20 cellular contexts compared by ENCODE assay signal in the genomic region with DNA sequence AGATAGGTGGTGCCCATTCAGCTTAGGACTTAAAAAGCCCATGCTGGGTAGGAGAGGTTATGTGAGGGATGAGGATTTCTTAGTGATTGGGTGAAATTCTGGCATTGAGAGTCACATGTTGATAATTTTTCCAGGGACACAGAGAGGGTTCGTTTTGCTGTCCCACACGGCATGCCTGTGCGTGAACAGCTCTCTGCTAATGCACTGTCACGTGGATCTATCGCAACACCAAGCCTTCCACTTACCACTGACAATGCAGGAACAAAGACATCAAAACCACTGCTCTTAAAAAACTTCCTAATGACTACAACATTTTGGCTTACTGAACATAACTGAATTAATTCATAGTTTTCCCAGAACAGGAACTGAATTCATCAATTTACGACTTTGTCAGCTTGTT.
DNase-seq lines count a peak whose midpoint lies in the region; ATAC-seq and TF ChIP-seq lines count a peak whose summit lies in the region.
"Had no signal": no experiment of that assay in that cellular context is flagged by ENCODE, and none has a peak within 500 bp of the region (broad histone marks: within the 10 kb centered on the region; RNA-seq: fewer than 3 reads in every experiment).

No MANE protein-coding gene starts in this region.

- TF ChIP-seq POLR2A in ovary (IDR thresholded peaks at IDR 0.05) = no peak

- H3K27me3 Mint-ChIP-seq in T-helper 17 cell = no peaks in the 10 kb centered on the region
- H3K27me3 Mint-ChIP-seq: activated naive CD4-positive, alpha-beta T cell treated with anti-CD3 and anti-CD28 coated beads, Interleukin-2, amount 50 U/mL, for 24 hours had no signal

- no peak for TF ChIP-seq CTCF in HL-60 (IDR thresholded peaks at IDR 0.05; ENCODE audit: insufficient read depth, low read length)
- no peak for TF ChIP-seq CTCF in foreskin fibroblast (IDR thresholded peaks at IDR 0.05; ENCODE audit: low read depth, low read length)
- TF ChIP-seq CTCF in ovary (IDR thresholded peaks at IDR 0.05) = no peak

- H3K27ac Mint-ChIP-seq in T-helper 17 cell = no peak overlapping the region
- H3K27ac Mint-ChIP-seq: activated naive CD4-positive, alpha-beta T cell treated with anti-CD3 and anti-CD28 coated beads, Interleukin-2, amount 50 U/mL, for 24 hours had no signal

- CTCF ChIA-PET in HEK293T (lab: Yijun Ruan, JAX) = interaction anchor here (0.7 kb wide), 1 partner anchor 78 kb away, joined by 3 read pairs; no protein-coding TSS in a partner anchor

- H3K4me3 ChIP-seq in HL-60 (replicated peaks; ENCODE audit: insufficient read depth, low read length) (no peak overlapping the region), foreskin fibroblast (ENCODE audit: low read depth in 1 of 2, low read length in 2 of 2) (no peak overlapping the region), ovary (no peak overlapping the region)
- H3K4me3 ChIP-seq: cardiac muscle cell, heart right ventricle, Peyer's patch, psoas muscle, SJSA1 had no signal

- peak; percentile 29 for ATAC-seq in T-helper 17 cell
- ATAC-seq in GM18861 (IDR thresholded peaks at IDR 0.05; ENCODE audit: unreplicated experiment) = no peak
- ATAC-seq: heart right ventricle, psoas muscle had no signal

- H3K9me3 ChIP-seq in T-helper 17 cell (ENCODE audit: control insufficient read depth, low read length, poor library complexity, severe bottlenecking) (no peaks in the 10 kb centered on the region), ovary (no peaks in the 10 kb centered on the region)
- H3K9me3 ChIP-seq: heart right ventricle, Peyer's patch, psoas muscle, SJSA1 had no signal

- no peak overlapping the region for H3K4me3 Mint-ChIP-seq in T-helper 17 cell
- H3K4me3 Mint-ChIP-seq: activated naive CD4-positive, alpha-beta T cell treated with anti-CD3 and anti-CD28 coated beads, Interleukin-2, amount 50 U/mL, for 24 hours had no signal

- intact Hi-C loops in ovary (cut with DNase I) = no loop called here

- no peaks in the 10 kb centered on the region for H3K4me1 ChIP-seq in ovary (ENCODE audit: insufficient read depth)
- H3K4me1 ChIP-seq: psoas muscle had no signal

- 89 to 91% (median 90%) methylated on average over 6 of the region's 6 CpGs for WGBS in ovary, 3 donors

- no peaks in the 10 kb centered on the region for H3K36me3 ChIP-seq in ovary
- H3K36me3 ChIP-seq: cardiac muscle cell, heart right ventricle, Peyer's patch, SJSA1 had no signal

- H3K36me3 Mint-ChIP-seq in T-helper 17 cell (ENCODE audit: low read depth) = no peaks in the 10 kb centered on the region
- H3K36me3 Mint-ChIP-seq: activated naive CD4-positive, alpha-beta T cell treated with anti-CD3 and anti-CD28 coated beads, Interleukin-2, amount 50 U/mL, for 24 hours had no signal

- H3K4me1 Mint-ChIP-seq in T-helper 17 cell = peaks cover 27% of the 10 kb centered on the region

- no peak for TF ChIP-seq EP300 in ovary (IDR thresholded peaks at IDR 0.05)

- DNase-seq in AML-193 (lab: John Stamatoyannopoulos, UW) (peak; percentile 36 to 63), HL-60 (ENCODE audit: low read depth in 1 of 2, low spot score in 1 of 2) (peak; percentile 49 to 69), T-helper 17 cell (no peak), foreskin fibroblast (peak; percentile 39 to 68), HEK293T (ENCODE audit: extremely low spot score) (no peak), GOT3 (lab: John Stamatoyannopoulos, UW) (no peak), ovary (no peak)
- DNase-seq: aorta; cortex of kidney; heart right ventricle; KG1; NCI-H187; NCI-H2227 treated with DMSO at 0.1 percent for 48 hours; Peyer's patch; psoas muscle; stimulated activated CD8-positive, alpha-beta memory T cell treated with anti-CD3 and anti-CD28 coated beads, Interleukin-4, amount 100 ng/mL, for 48 hours had no signal

- POLR2A ChIA-PET in HEK293T (lab: Yijun Ruan, JAX) = no interaction called here

- peak overlapping the region; percentile 14 for H3K27ac ChIP-seq in HL-60 (replicated peaks)
- no peak overlapping the region for H3K27ac ChIP-seq in ovary
- H3K27ac ChIP-seq: cardiac muscle cell, heart right ventricle, Peyer's patch, psoas muscle, SJSA1 had no signal

- H3K27me3 ChIP-seq in HL-60 (ENCODE audit: insufficient read depth, poor library complexity, severe bottlenecking) (no peaks in the 10 kb centered on the region), ovary (no peaks in the 10 kb centered on the region)
- H3K27me3 ChIP-seq: cardiac muscle cell, heart right ventricle, Peyer's patch, SJSA1 had no signal

TF ChIP-seq in HEK293T, 16 proteins besides CTCF, POLR2A, EP300 and RAD21:
- TF ChIP-seq ELF4 (IDR thresholded peaks at IDR 0.05) (no peak), TARDBP (IDR thresholded peaks at IDR 0.05) (no peak), SUZ12 (IDR thresholded peaks at IDR 0.05) (no peak), ARNT (IDR thresholded peaks at IDR 0.05) (no peak), FOXM1 (IDR thresholded peaks at IDR 0.05; ENCODE audit: borderline replicate concordance) (no peak), BHLHE40 (IDR thresholded peaks at IDR 0.05; ENCODE audit: borderline replicate concordance) (no peak), CTBP1 (IDR thresholded peaks at IDR 0.05; ENCODE audit: borderline replicate concordance) (no peak), ZNF384 (IDR thresholded peaks at IDR 0.05) (no peak), NFRKB (IDR thresholded peaks at IDR 0.05) (no peak), LEF1 (IDR thresholded peaks at IDR 0.05; ENCODE audit: borderline replicate concordance) (no peak), L3MBTL2 (conservative IDR thresholded peaks at IDR 0.05) (no peak), FOXK2 (IDR thresholded peaks at IDR 0.05) (no peak), HDGF (IDR thresholded peaks at IDR 0.05; ENCODE audit: borderline replicate concordance) (no peak), FOXA1 (IDR thresholded peaks at IDR 0.05) (no peak), SP1 (IDR thresholded peaks at IDR 0.05) (no peak)
- TF ChIP-seq, protein P1, sequence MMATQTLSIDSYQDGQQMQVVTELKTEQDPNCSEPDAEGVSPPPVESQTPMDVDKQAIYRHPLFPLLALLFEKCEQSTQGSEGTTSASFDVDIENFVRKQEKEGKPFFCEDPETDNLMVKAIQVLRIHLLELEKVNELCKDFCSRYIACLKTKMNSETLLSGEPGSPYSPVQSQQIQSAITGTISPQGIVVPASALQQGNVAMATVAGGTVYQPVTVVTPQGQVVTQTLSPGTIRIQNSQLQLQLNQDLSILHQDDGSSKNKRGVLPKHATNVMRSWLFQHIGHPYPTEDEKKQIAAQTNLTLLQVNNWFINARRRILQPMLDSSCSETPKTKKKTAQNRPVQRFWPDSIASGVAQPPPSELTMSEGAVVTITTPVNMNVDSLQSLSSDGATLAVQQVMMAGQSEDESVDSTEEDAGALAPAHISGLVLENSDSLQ (IDR thresholded peaks at IDR 0.05) = no peak

Comparison
In these comparisons a context has a peak if more than half of its experiments do, and no peak if none do; other contexts are left out.
1. DNase-seq: peak in AML-193 (2 of 2), HL-60 (2 of 2) and foreskin fibroblast (2 of 2); none in T-helper 17 cell (0 of 3), HEK293T (single experiment), GOT3 (single experiment) and ovary (0 of 5).